Comparison of ENCODE assay signal across 19 cellular contexts in genomic region chr4:74667438-74667837, GRCh38.
DNase-seq lines count a peak whose midpoint lies in the region; ATAC-seq, FAIRE-seq and TF ChIP-seq lines count a peak whose summit lies in the region.
"Had no signal": no experiment of that assay in that cellular context is flagged by ENCODE, and none has a peak within 500 bp of the region (broad histone marks: within the 10 kb centered on the region; RNA-seq: fewer than 3 reads in every experiment).

No MANE protein-coding gene starts in this region.

- H3K36me3 Mint-ChIP-seq in activated CD8-positive, alpha-beta T cell treated with anti-CD3 and anti-CD28 coated beads for 36 hours (ENCODE audit: low read depth) = no peaks in the 10 kb centered on the region

- no peaks in the 10 kb centered on the region for H3K4me1 Mint-ChIP-seq in activated CD8-positive, alpha-beta T cell treated with anti-CD3 and anti-CD28 coated beads for 36 hours (ENCODE audit: low read depth)
- H3K4me1 Mint-ChIP-seq: B cell had no signal

- H3K79me2 ChIP-seq in HCT116 (ENCODE audit: insufficient read depth, low read length) (peaks cover 51% of the 10 kb centered on the region), hepatocyte (no peaks in the 10 kb centered on the region)

- peaks cover 5% of the 10 kb centered on the region for H3K27me3 Mint-ChIP-seq in activated CD8-positive, alpha-beta T cell treated with anti-CD3 and anti-CD28 coated beads for 36 hours
- H3K27me3 Mint-ChIP-seq: CD4-positive, alpha-beta T cell had no signal

- DNase-seq in HCT116 (ENCODE audit: low read depth, low spot score) (no peak), RCC 7860 (ENCODE audit: low spot score) (no peak), hepatocyte (ENCODE audit: low spot score) (no peak)
- DNase-seq in activated CD8-positive, alpha-beta T cell treated with anti-CD3 and anti-CD28 coated beads for 36 hours = no peak
- DNase-seq: C1 segment of cervical spinal cord; CD4-positive, alpha-beta T cell; DND-41; GF-D8; HCEC 1CT; IMR-90; KG1 had no signal

- RAD21 ChIA-PET in HCT116 (lab: Charles Lee; ENCODE audit: low non-redundant PET in 1 of 2, low total read pairs in 2 of 2, uncharacterized antibody in 2 of 2, unreplicated experiment in 2 of 2) = no interaction called here

- TF ChIP-seq POLR2A in HCT116 (IDR thresholded peaks at IDR 0.05; ENCODE audit: borderline replicate concordance, extremely low read depth, insufficient read depth, insufficient read length) = no peak

- H3K4me3 Mint-ChIP-seq in activated CD8-positive, alpha-beta T cell treated with anti-CD3 and anti-CD28 coated beads for 36 hours = no peak overlapping the region
- H3K4me3 Mint-ChIP-seq: B cell; CD4-positive, alpha-beta T cell had no signal

- ATAC-seq in HCT116 (no peak), HG03432 (IDR thresholded peaks at IDR 0.05; ENCODE audit: unreplicated experiment) (no peak), GM18498 (IDR thresholded peaks at IDR 0.05; ENCODE audit: unreplicated experiment) (no peak), HG03175 (IDR thresholded peaks at IDR 0.05; ENCODE audit: unreplicated experiment) (no peak)
- no peak for ATAC-seq in activated CD8-positive, alpha-beta T cell treated with anti-CD3 and anti-CD28 coated beads for 36 hours

- FAIRE-seq in A204.1 (lab: Jason Lieb, UNC) (peak; percentile 44), RCC 7860 (lab: Jason Lieb, UNC) (peak; percentile 65)
- FAIRE-seq: D721Med had no signal

- H3K27ac Mint-ChIP-seq in activated CD8-positive, alpha-beta T cell treated with anti-CD3 and anti-CD28 coated beads for 36 hours = no peak overlapping the region
- H3K27ac Mint-ChIP-seq: B cell; CD4-positive, alpha-beta T cell had no signal

- no peaks in the 10 kb centered on the region for H3K27me3 ChIP-seq in HCT116 (ENCODE audit: insufficient read depth, low read length)
- H3K27me3 ChIP-seq in hepatocyte = no peaks in the 10 kb centered on the region

- peak overlapping the region; percentile 57 for H3K9ac ChIP-seq in HCT116 (ENCODE audit: low read length)

- TF ChIP-seq CTCF in HCT116 (IDR thresholded peaks at IDR 0.05 in 2 of 3, conservative IDR thresholded peaks at IDR 0.05 in 1 of 3; ENCODE audit: borderline replicate concordance in 1 of 3, insufficient read depth in 1 of 3, low read depth in 2 of 3, low read length in 2 of 3) = no peak
- no peak for TF ChIP-seq CTCF in hepatocyte (IDR thresholded peaks at IDR 0.05; ENCODE audit: poor library complexity)
- no peak for TF ChIP-seq CTCF in activated CD8-positive, alpha-beta T cell treated with anti-CD3 and anti-CD28 coated beads for 36 hours (IDR thresholded peaks at IDR 0.05)

- peaks cover 81 to 95% of the 10 kb centered on the region in 2 experiments for H3K4me1 ChIP-seq in HCT116 (ENCODE audit: control insufficient read depth in 1 of 2, insufficient read depth in 2 of 2, low read length in 2 of 2)
- no peaks in the 10 kb centered on the region for H3K4me1 ChIP-seq in hepatocyte (ENCODE audit: insufficient read depth)

- no peaks in the 10 kb centered on the region for H3K9me3 ChIP-seq in HCT116 (ENCODE audit: control insufficient read depth in 1 of 2, insufficient read depth in 1 of 2, low read depth in 1 of 2, low read length in 2 of 2)
- no peaks in the 10 kb centered on the region for H3K9me3 ChIP-seq in hepatocyte (ENCODE audit: low read depth)

- no peaks in the 10 kb centered on the region for H3K9me3 Mint-ChIP-seq in activated CD8-positive, alpha-beta T cell treated with anti-CD3 and anti-CD28 coated beads for 36 hours
- H3K9me3 Mint-ChIP-seq: CD4-positive, alpha-beta T cell had no signal

- H3K4me2 ChIP-seq in HCT116 (ENCODE audit: low read length) = peak overlapping the region; percentile 46
- no peak overlapping the region for H3K4me2 ChIP-seq in hepatocyte

- CTCF ChIA-PET in HCT116 (lab: Charles Lee) = interaction anchor here (0.8 to 2.0 kb wide), 8 partner anchors 8 to 439 kb away, joined by 3 to 8 read pairs (median 3); no protein-coding TSS in a partner anchor
- CTCF ChIA-PET in activated CD8-positive, alpha-beta T cell treated with anti-CD3 and anti-CD28 coated beads for 36 hours (lab: Charles Lee) = interaction anchor here (1.1 to 3.2 kb wide), 4 partner anchors 8 to 347 kb away, joined by 3 to 9 read pairs (median 4); no protein-coding TSS in a partner anchor

- no peak for TF ChIP-seq RAD21 in HCT116 (IDR thresholded peaks at IDR 0.05; ENCODE audit: low read depth)

- POLR2A ChIA-PET in HCT116 (lab: Charles Lee) = interaction anchor here (0.7 to 6.3 kb wide), 10 partner anchors 8 to 299 kb away, joined by 3 to 61 read pairs (median 12); no protein-coding TSS in a partner anchor
- POLR2A ChIA-PET in activated CD8-positive, alpha-beta T cell treated with anti-CD3 and anti-CD28 coated beads for 36 hours (lab: Charles Lee) = no interaction called here

- intact Hi-C loops in HCT116 (cut with micrococcal nuclease) = no loop called here
- intact Hi-C loops in activated CD8-positive, alpha-beta T cell treated with anti-CD3 and anti-CD28 coated beads for 36 hours (cut with micrococcal nuclease) = no loop called here

- peak overlapping the region; percentile 93 for H3K27ac ChIP-seq in HCT116 (ENCODE audit: low read depth, low read length)
- H3K27ac ChIP-seq in hepatocyte = peak overlapping the region; percentile 79
- H3K27ac ChIP-seq: 22Rv1, HL-60 had no signal

- H3K9me2 ChIP-seq in HCT116 (ENCODE audit: insufficient read depth) (no peaks in the 10 kb centered on the region), hepatocyte (replicated peaks; ENCODE audit: insufficient read depth) (no peaks in the 10 kb centered on the region)

- H2AFZ ChIP-seq in HCT116 (ENCODE audit: low read depth, low read length, poor library complexity, severe bottlenecking) (no peak overlapping the region), hepatocyte (no peak overlapping the region)

- BruUV-seq in HCT116 (replicated peaks; lab: Mats Ljungman, UMichigan) = no TSS peak

- H3K36me3 ChIP-seq in HCT116 (ENCODE audit: control insufficient read depth in 1 of 2, insufficient read depth in 2 of 2, low read length in 2 of 2) = no peaks in the 10 kb centered on the region
- no peaks in the 10 kb centered on the region for H3K36me3 ChIP-seq in hepatocyte (replicated peaks; ENCODE audit: insufficient read depth, low read depth)

- no peak overlapping the region for H3K4me3 ChIP-seq in HCT116 (replicated peaks in 1 of 2; ENCODE audit: low read depth in 1 of 2, low read length in 2 of 2)
- H3K4me3 ChIP-seq in hepatocyte = no peak overlapping the region

- H4K20me1 ChIP-seq in HCT116 (ENCODE audit: insufficient read depth) (no peaks in the 10 kb centered on the region), hepatocyte (ENCODE audit: insufficient read depth, poor library complexity, severe bottlenecking) (no peaks in the 10 kb centered on the region)

TF ChIP-seq in HCT116, 20 proteins besides CTCF, POLR2A, EP300 and RAD21:
- TF ChIP-seq YY1 (IDR thresholded peaks at IDR 0.05; ENCODE audit: extremely low read depth, insufficient replicate concordance, low read depth, low read length) (no peak), EGR1 (IDR thresholded peaks at IDR 0.05; ENCODE audit: low read depth) (no peak), POLR2AphosphoS5 (IDR thresholded peaks at IDR 0.05; ENCODE audit: low read depth, low read length) (no peak), SIN3A (IDR thresholded peaks at IDR 0.05; ENCODE audit: low read depth) (no peak), EZH2 (IDR thresholded peaks at IDR 0.05) (no peak), SRF (IDR thresholded peaks at IDR 0.05; ENCODE audit: low read depth) (no peak), ELF1 (IDR thresholded peaks at IDR 0.05; ENCODE audit: borderline replicate concordance, low read depth) (no peak), ZBTB33 (IDR thresholded peaks at IDR 0.05; ENCODE audit: extremely low read depth, insufficient replicate concordance, low read length) (no peak), ATF3 (IDR thresholded peaks at IDR 0.05) (no peak), ZNF274 (IDR thresholded peaks at IDR 0.05; ENCODE audit: low read depth, low read length) (no peak), JUND (IDR thresholded peaks at IDR 0.05) (no peak), TCF7L2 (IDR thresholded peaks at IDR 0.05; ENCODE audit: borderline replicate concordance, extremely low read depth, insufficient read depth, insufficient read length) (no peak), SP1 (IDR thresholded peaks at IDR 0.05; ENCODE audit: low read depth) (no peak), ZFX (IDR thresholded peaks at IDR 0.05) (no peak), CBX3 (IDR thresholded peaks at IDR 0.05; ENCODE audit: low read depth) (no peak), MAX (IDR thresholded peaks at IDR 0.05) (no peak), FOSL1 (IDR thresholded peaks at IDR 0.05; ENCODE audit: low read depth) (no peak)
TF ChIP-seq in HCT116: peak in this region for 0.
